30 cellular contexts compared by ENCODE assay signal in the genomic region with DNA sequence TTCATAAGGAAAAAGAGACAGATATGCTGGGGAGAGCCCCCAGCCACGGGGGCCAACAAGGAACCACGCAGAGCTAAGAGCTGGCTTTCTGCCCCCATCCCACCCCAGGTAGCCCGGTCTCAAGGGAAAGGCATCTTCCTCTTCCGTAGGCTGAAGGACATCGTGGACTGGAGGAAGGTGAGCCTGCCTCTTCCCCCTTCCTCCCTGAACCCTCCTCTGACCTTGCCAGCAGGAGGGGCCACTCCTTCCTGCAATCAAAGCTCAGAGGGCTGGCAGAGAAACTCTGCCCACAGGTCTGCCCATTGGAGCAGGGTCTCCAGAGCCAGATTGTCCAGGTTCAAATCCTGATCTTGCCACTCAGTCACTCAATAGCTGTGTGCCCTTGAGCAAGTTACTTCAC. TPM values are rescaled to one million over a fixed set of nuclear protein-coding genes. Genes with fewer than 3 reads are reported as not detected.
"Had no signal": no experiment of that assay in that cellular context is flagged by ENCODE, and none has a peak within 500 bp of the region (broad histone marks: within the 10 kb centered on the region; RNA-seq: fewer than 3 reads in every experiment).

No MANE protein-coding gene starts in this region.

- DNase-seq: colonic mucosa; effector memory CD4-positive, alpha-beta T cell; erythroblast; esophagus squamous epithelium; foreskin melanocyte; glutamatergic neuron; heart right ventricle; hippocampal formation; immature natural killer cell; islet precursor cell; kidney glomerular epithelial cell; left colon; left ventricle myocardium inferior; lower lobe of right lung; natural killer cell; occipital lobe; ovary; spleen; stimulated activated CD4-positive, alpha-beta T cell treated with anti-CD3 and anti-CD28 coated beads, Interleukin-4, amount 100 ng/mL, for 4 hours; stimulated activated naive CD8-positive, alpha-beta T cell treated with anti-CD3 and anti-CD28 coated beads, Interleukin-15, Interleukin-2, amounts not matched to agents 100 U/mL and 50 U/mL, for 24 hours; substantia nigra; testis; tibial artery had no signal

- H3K9me3 ChIP-seq: colonic mucosa, esophagus squamous epithelium, heart right ventricle, left ventricle myocardium inferior, lower lobe of right lung, ovary, spleen, testis, tibial artery had no signal

- H3K36me3 ChIP-seq: colonic mucosa, esophagus squamous epithelium, heart right ventricle, left ventricle myocardium inferior, lower lobe of right lung, ovary, spleen, tibial artery had no signal

- H3K36me3 Mint-ChIP-seq: immature natural killer cell, natural killer cell, type B pancreatic cell had no signal

- H3K27me3 ChIP-seq: colonic mucosa, ovary, testis had no signal

- H3K27ac Mint-ChIP-seq: dendritic cell treated with granulocyte-macrophage colony-stimulating factor and Interleukin-4, amounts not matched to agents 40 ng/mL and 50 ng/mL, for 4 days; immature natural killer cell; natural killer cell; progenitor cell of endocrine pancreas; stimulated activated memory B cell treated with anti-CD40 and anti-IgM and Interleukin-4, amounts not matched to agents 10 μg/mL and 1 μg/mL and 100 μg/mL, for 72 hours; type B pancreatic cell had no signal

- H3K4me1 ChIP-seq: colonic mucosa, left ventricle myocardium inferior, lower lobe of right lung, tibial artery had no signal

- H3K4me3 Mint-ChIP-seq: dendritic cell treated with granulocyte-macrophage colony-stimulating factor and Interleukin-4, amounts not matched to agents 40 ng/mL and 50 ng/mL, for 4 days; immature natural killer cell; natural killer cell; stimulated activated memory B cell treated with anti-CD40 and anti-IgM and Interleukin-4, amounts not matched to agents 10 μg/mL and 1 μg/mL and 100 μg/mL, for 72 hours; type B pancreatic cell had no signal

- H3K4me3 ChIP-seq: colonic mucosa, esophagus squamous epithelium, heart right ventricle, left ventricle myocardium inferior, lower lobe of right lung, ovary, skin epidermis, spleen, testis, tibial artery had no signal

- H3K9me3 Mint-ChIP-seq: natural killer cell; stimulated activated memory B cell treated with anti-CD40 and anti-IgM and Interleukin-4, amounts not matched to agents 10 μg/mL and 1 μg/mL and 100 μg/mL, for 72 hours had no signal

- ATAC-seq: heart right ventricle; left colon; lower lobe of right lung; natural killer cell; stimulated activated memory B cell treated with anti-CD40 and anti-IgM and Interleukin-4, amounts not matched to agents 10 μg/mL and 1 μg/mL and 100 μg/mL, for 72 hours; stimulated activated naive CD8-positive, alpha-beta T cell treated with anti-CD3 and anti-CD28 coated beads, Interleukin-15, Interleukin-2, amounts not matched to agents 100 U/mL and 50 U/mL, for 24 hours had no signal

- FAIRE-seq: endometrium had no signal

- H3K27ac ChIP-seq: colonic mucosa, esophagus squamous epithelium, heart right ventricle, left ventricle myocardium inferior, lower lobe of right lung, ovary, skin epidermis, spleen, testis, tibial artery had no signal

- H3K4me1 Mint-ChIP-seq: immature natural killer cell had no signal

RNA-seq across cellular contexts. Expression of gene XKR7, which starts 48.2 kb away (rescaled TPM):
- total RNA-seq: esophagus squamous epithelium, heart right ventricle, left ventricle myocardium inferior, natural killer cell, ovary had no signal
- polyA plus RNA-seq: heart right ventricle, immature natural killer cell, ovary had no signal

RNA-seq across cellular contexts. Expression of gene TTLL9, which starts 49.3 kb away (rescaled TPM):
- total RNA-seq: colonic mucosa, mononuclear cell, natural killer cell had no signal

RNA-seq across cellular contexts. Expression of gene DUSP15, which starts 49.4 kb away (rescaled TPM):
- total RNA-seq: mononuclear cell, natural killer cell had no signal
- polyA plus RNA-seq: immature natural killer cell had no signal
